Comparison of ENCODE assay signal across 2 cellular contexts in the genomic region with DNA sequence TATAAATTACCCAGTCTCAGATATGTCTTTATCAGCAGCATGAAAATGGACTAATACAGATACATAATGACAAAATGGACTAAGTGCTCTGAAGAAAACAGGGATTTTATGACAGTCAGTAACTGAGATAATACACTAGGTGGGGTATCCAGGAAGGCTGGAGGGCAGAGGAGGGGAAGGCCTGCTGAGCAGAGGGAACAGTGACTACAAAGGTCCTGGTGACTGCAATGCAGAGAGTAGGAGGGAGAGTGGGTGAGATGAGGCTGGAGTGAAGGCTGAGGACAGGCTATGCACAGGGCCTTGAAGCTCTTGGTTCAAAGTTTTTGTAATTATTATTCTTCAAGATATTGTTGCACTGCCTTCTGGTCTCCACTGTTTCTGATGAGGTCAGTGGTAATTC.
TF ChIP-seq lines count a peak whose summit lies in the region.

No MANE protein-coding gene starts in this region.

TF ChIP-seq in GM23338, 12 proteins besides CTCF, POLR2A, EP300 and RAD21:
- TF ChIP-seq STAT1 (IDR thresholded peaks at IDR 0.05; ENCODE audit: unreplicated experiment) = no peak
- TF ChIP-seq CREB1 (CRISPR knock-in tag; IDR thresholded peaks at IDR 0.05; ENCODE audit: low read depth) = no peak
- no peak for TF ChIP-seq EZH2 (IDR thresholded peaks at IDR 0.05; ENCODE audit: low read depth, unreplicated experiment)
- TF ChIP-seq POLR2AphosphoS5 (IDR thresholded peaks at IDR 0.05; ENCODE audit: low read depth) = no peak
- TF ChIP-seq, protein P1, sequence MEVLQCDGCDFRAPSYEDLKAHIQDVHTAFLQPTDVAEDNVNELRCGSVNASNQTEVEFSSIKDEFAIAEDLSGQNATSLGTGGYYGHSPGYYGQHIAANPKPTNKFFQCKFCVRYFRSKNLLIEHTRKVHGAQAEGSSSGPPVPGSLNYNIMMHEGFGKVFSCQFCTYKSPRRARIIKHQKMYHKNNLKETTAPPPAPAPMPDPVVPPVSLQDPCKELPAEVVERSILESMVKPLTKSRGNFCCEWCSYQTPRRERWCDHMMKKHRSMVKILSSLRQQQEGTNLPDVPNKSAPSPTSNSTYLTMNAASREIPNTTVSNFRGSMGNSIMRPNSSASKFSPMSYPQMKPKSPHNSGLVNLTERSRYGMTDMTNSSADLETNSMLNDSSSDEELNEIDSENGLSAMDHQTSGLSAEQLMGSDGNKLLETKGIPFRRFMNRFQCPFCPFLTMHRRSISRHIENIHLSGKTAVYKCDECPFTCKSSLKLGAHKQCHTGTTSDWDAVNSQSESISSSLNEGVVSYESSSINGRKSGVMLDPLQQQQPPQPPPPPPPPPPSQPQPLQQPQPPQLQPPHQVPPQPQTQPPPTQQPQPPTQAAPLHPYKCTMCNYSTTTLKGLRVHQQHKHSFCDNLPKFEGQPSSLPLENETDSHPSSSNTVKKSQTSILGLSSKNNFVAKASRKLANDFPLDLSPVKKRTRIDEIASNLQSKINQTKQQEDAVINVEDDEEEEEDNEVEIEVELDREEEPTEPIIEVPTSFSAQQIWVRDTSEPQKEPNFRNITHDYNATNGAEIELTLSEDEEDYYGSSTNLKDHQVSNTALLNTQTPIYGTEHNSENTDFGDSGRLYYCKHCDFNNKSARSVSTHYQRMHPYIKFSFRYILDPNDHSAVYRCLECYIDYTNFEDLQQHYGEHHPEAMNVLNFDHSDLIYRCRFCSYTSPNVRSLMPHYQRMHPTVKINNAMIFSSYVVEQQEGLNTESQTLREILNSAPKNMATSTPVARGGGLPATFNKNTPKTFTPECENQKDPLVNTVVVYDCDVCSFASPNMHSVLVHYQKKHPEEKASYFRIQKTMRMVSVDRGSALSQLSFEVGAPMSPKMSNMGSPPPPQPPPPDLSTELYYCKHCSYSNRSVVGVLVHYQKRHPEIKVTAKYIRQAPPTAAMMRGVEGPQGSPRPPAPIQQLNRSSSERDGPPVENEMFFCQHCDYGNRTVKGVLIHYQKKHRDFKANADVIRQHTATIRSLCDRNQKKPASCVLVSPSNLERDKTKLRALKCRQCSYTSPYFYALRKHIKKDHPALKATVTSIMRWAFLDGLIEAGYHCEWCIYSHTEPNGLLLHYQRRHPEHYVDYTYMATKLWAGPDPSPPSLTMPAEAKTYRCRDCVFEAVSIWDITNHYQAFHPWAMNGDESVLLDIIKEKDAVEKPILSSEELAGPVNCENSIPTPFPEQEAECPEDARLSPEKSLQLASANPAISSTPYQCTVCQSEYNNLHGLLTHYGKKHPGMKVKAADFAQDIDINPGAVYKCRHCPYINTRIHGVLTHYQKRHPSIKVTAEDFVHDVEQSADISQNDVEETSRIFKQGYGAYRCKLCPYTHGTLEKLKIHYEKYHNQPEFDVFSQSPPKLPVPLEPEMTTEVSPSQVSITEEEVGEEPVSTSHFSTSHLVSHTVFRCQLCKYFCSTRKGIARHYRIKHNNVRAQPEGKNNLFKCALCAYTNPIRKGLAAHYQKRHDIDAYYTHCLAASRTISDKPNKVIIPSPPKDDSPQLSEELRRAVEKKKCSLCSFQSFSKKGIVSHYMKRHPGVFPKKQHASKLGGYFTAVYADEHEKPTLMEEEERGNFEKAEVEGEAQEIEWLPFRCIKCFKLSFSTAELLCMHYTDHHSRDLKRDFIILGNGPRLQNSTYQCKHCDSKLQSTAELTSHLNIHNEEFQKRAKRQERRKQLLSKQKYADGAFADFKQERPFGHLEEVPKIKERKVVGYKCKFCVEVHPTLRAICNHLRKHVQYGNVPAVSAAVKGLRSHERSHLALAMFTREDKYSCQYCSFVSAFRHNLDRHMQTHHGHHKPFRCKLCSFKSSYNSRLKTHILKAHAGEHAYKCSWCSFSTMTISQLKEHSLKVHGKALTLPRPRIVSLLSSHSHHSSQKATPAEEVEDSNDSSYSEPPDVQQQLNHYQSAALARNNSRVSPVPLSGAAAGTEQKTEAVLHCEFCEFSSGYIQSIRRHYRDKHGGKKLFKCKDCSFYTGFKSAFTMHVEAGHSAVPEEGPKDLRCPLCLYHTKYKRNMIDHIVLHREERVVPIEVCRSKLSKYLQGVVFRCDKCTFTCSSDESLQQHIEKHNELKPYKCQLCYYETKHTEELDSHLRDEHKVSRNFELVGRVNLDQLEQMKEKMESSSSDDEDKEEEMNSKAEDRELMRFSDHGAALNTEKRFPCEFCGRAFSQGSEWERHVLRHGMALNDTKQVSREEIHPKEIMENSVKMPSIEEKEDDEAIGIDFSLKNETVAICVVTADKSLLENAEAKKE (CRISPR knock-in tag; IDR thresholded peaks at IDR 0.05) = no peak
- TF ChIP-seq ZNF331 (CRISPR knock-in tag; IDR thresholded peaks at IDR 0.05; ENCODE audit: low read depth) = no peak
- no peak for TF ChIP-seq JUNB (IDR thresholded peaks at IDR 0.05; ENCODE audit: unreplicated experiment)
- no peak for TF ChIP-seq EZH2phosphoT487 (IDR thresholded peaks at IDR 0.05; ENCODE audit: unreplicated experiment)
- no peak for TF ChIP-seq ZNF114 (CRISPR knock-in tag; IDR thresholded peaks at IDR 0.05)
- TF ChIP-seq, protein P2, sequence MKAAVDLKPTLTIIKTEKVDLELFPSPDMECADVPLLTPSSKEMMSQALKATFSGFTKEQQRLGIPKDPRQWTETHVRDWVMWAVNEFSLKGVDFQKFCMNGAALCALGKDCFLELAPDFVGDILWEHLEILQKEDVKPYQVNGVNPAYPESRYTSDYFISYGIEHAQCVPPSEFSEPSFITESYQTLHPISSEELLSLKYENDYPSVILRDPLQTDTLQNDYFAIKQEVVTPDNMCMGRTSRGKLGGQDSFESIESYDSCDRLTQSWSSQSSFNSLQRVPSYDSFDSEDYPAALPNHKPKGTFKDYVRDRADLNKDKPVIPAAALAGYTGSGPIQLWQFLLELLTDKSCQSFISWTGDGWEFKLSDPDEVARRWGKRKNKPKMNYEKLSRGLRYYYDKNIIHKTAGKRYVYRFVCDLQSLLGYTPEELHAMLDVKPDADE (IDR thresholded peaks at IDR 0.05) = no peak
- TF ChIP-seq NANOG (IDR thresholded peaks at IDR 0.05; ENCODE audit: borderline replicate concordance) = no peak
TF ChIP-seq in GM23338: peak in this region for 0.

TF ChIP-seq in K562, 482 proteins besides CTCF, POLR2A, EP300 and RAD21:
- no peak for TF ChIP-seq NEUROD1 (IDR thresholded peaks at IDR 0.05; ENCODE audit: borderline replicate concordance, low read depth, low read length, partially characterized antibody)
- TF ChIP-seq TAL1 (IDR thresholded peaks at IDR 0.05) = no peak
- TF ChIP-seq ADNP (tag; IDR thresholded peaks at IDR 0.05) = no peak
- TF ChIP-seq ATF1 (CRISPR knock-in tag; IDR thresholded peaks at IDR 0.05) = no peak
- TF ChIP-seq ATF1 (tag; IDR thresholded peaks at IDR 0.05) = no peak
- TF ChIP-seq ZNF324 (CRISPR knock-in tag; IDR thresholded peaks at IDR 0.05) = no peak
- TF ChIP-seq, protein P3, sequence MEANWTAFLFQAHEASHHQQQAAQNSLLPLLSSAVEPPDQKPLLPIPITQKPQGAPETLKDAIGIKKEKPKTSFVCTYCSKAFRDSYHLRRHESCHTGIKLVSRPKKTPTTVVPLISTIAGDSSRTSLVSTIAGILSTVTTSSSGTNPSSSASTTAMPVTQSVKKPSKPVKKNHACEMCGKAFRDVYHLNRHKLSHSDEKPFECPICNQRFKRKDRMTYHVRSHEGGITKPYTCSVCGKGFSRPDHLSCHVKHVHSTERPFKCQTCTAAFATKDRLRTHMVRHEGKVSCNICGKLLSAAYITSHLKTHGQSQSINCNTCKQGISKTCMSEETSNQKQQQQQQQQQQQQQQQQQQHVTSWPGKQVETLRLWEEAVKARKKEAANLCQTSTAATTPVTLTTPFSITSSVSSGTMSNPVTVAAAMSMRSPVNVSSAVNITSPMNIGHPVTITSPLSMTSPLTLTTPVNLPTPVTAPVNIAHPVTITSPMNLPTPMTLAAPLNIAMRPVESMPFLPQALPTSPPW (CRISPR knock-in tag; IDR thresholded peaks at IDR 0.05) = no peak
- TF ChIP-seq, protein P4, sequence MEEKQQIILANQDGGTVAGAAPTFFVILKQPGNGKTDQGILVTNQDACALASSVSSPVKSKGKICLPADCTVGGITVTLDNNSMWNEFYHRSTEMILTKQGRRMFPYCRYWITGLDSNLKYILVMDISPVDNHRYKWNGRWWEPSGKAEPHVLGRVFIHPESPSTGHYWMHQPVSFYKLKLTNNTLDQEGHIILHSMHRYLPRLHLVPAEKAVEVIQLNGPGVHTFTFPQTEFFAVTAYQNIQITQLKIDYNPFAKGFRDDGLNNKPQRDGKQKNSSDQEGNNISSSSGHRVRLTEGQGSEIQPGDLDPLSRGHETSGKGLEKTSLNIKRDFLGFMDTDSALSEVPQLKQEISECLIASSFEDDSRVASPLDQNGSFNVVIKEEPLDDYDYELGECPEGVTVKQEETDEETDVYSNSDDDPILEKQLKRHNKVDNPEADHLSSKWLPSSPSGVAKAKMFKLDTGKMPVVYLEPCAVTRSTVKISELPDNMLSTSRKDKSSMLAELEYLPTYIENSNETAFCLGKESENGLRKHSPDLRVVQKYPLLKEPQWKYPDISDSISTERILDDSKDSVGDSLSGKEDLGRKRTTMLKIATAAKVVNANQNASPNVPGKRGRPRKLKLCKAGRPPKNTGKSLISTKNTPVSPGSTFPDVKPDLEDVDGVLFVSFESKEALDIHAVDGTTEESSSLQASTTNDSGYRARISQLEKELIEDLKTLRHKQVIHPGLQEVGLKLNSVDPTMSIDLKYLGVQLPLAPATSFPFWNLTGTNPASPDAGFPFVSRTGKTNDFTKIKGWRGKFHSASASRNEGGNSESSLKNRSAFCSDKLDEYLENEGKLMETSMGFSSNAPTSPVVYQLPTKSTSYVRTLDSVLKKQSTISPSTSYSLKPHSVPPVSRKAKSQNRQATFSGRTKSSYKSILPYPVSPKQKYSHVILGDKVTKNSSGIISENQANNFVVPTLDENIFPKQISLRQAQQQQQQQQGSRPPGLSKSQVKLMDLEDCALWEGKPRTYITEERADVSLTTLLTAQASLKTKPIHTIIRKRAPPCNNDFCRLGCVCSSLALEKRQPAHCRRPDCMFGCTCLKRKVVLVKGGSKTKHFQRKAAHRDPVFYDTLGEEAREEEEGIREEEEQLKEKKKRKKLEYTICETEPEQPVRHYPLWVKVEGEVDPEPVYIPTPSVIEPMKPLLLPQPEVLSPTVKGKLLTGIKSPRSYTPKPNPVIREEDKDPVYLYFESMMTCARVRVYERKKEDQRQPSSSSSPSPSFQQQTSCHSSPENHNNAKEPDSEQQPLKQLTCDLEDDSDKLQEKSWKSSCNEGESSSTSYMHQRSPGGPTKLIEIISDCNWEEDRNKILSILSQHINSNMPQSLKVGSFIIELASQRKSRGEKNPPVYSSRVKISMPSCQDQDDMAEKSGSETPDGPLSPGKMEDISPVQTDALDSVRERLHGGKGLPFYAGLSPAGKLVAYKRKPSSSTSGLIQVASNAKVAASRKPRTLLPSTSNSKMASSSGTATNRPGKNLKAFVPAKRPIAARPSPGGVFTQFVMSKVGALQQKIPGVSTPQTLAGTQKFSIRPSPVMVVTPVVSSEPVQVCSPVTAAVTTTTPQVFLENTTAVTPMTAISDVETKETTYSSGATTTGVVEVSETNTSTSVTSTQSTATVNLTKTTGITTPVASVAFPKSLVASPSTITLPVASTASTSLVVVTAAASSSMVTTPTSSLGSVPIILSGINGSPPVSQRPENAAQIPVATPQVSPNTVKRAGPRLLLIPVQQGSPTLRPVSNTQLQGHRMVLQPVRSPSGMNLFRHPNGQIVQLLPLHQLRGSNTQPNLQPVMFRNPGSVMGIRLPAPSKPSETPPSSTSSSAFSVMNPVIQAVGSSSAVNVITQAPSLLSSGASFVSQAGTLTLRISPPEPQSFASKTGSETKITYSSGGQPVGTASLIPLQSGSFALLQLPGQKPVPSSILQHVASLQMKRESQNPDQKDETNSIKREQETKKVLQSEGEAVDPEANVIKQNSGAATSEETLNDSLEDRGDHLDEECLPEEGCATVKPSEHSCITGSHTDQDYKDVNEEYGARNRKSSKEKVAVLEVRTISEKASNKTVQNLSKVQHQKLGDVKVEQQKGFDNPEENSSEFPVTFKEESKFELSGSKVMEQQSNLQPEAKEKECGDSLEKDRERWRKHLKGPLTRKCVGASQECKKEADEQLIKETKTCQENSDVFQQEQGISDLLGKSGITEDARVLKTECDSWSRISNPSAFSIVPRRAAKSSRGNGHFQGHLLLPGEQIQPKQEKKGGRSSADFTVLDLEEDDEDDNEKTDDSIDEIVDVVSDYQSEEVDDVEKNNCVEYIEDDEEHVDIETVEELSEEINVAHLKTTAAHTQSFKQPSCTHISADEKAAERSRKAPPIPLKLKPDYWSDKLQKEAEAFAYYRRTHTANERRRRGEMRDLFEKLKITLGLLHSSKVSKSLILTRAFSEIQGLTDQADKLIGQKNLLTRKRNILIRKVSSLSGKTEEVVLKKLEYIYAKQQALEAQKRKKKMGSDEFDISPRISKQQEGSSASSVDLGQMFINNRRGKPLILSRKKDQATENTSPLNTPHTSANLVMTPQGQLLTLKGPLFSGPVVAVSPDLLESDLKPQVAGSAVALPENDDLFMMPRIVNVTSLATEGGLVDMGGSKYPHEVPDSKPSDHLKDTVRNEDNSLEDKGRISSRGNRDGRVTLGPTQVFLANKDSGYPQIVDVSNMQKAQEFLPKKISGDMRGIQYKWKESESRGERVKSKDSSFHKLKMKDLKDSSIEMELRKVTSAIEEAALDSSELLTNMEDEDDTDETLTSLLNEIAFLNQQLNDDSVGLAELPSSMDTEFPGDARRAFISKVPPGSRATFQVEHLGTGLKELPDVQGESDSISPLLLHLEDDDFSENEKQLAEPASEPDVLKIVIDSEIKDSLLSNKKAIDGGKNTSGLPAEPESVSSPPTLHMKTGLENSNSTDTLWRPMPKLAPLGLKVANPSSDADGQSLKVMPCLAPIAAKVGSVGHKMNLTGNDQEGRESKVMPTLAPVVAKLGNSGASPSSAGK (IDR thresholded peaks at IDR 0.05) = no peak
- no peak for TF ChIP-seq FOXK2 (conservative IDR thresholded peaks at IDR 0.05 in 1 of 2, IDR thresholded peaks at IDR 0.05 in 1 of 2; ENCODE audit: low read depth in 2 of 2)
- no peak for TF ChIP-seq IRF2 (CRISPR knock-in tag; IDR thresholded peaks at IDR 0.05)
- TF ChIP-seq, protein P5, sequence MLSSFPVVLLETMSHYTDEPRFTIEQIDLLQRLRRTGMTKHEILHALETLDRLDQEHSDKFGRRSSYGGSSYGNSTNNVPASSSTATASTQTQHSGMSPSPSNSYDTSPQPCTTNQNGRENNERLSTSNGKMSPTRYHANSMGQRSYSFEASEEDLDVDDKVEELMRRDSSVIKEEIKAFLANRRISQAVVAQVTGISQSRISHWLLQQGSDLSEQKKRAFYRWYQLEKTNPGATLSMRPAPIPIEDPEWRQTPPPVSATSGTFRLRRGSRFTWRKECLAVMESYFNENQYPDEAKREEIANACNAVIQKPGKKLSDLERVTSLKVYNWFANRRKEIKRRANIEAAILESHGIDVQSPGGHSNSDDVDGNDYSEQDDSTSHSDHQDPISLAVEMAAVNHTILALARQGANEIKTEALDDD (IDR thresholded peaks at IDR 0.05) = no peak
- no peak for TF ChIP-seq POLR3A (IDR thresholded peaks at IDR 0.05; ENCODE audit: borderline replicate concordance, extremely low read depth, insufficient read depth, insufficient read length)
- no peak for TF ChIP-seq TOE1 (IDR thresholded peaks at IDR 0.05; ENCODE audit: borderline replicate concordance)
- TF ChIP-seq TOE1 (CRISPR knock-in tag; IDR thresholded peaks at IDR 0.05; ENCODE audit: borderline replicate concordance, low read depth) = no peak
- no peak for TF ChIP-seq CXXC5 (CRISPR knock-in tag; IDR thresholded peaks at IDR 0.05)
- no peak for TF ChIP-seq SUPT5H (IDR thresholded peaks at IDR 0.05)
- TF ChIP-seq SMAD1 (IDR thresholded peaks at IDR 0.05; ENCODE audit: low read depth, low read length, partially characterized antibody) = no peak
- TF ChIP-seq, protein P6, sequence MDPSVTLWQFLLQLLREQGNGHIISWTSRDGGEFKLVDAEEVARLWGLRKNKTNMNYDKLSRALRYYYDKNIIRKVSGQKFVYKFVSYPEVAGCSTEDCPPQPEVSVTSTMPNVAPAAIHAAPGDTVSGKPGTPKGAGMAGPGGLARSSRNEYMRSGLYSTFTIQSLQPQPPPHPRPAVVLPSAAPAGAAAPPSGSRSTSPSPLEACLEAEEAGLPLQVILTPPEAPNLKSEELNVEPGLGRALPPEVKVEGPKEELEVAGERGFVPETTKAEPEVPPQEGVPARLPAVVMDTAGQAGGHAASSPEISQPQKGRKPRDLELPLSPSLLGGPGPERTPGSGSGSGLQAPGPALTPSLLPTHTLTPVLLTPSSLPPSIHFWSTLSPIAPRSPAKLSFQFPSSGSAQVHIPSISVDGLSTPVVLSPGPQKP (CRISPR knock-in tag; IDR thresholded peaks at IDR 0.05) = no peak
- no peak for TF ChIP-seq U2AF1 (optimal IDR thresholded peaks at IDR 0.05; ENCODE audit: low read depth, low read length)
- no peak for TF ChIP-seq ZNF408 (CRISPR knock-in tag; IDR thresholded peaks at IDR 0.05; ENCODE audit: low read depth)
- TF ChIP-seq ZFP1 (CRISPR knock-in tag; IDR thresholded peaks at IDR 0.05) = no peak
